14 cellular contexts compared by ENCODE assay signal in the genomic region with DNA sequence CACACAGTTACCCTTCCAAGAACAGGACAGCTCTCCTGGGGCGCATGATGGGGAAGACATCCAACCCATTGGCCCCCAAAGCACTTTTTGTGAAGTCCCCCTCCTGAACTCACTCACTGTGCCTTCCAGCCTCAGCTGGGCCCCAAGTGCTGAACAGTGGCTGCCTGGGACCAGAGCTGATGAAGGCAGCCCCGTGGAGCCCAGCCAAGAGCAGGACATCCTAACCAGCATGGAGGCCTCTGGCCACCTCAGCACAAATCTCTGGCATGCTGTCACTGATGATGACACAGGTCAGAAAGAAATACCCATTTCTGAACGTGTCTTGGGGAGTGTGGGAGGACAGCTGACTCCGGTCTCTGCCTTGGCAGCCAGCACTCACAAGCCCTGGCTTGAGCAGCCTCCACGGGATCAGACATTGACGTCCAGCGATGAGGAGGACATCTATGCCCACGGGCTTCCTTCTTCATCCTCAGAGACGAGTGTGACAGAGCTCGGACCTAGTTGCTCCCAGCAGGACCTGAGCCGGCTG.
DNase-seq lines count a peak whose midpoint lies in the region; ATAC-seq and TF ChIP-seq lines count a peak whose summit lies in the region.
"Had no signal": no experiment of that assay in that cellular context is flagged by ENCODE, and none has a peak within 500 bp of the region (broad histone marks: within the 10 kb centered on the region; RNA-seq: fewer than 3 reads in every experiment).

No MANE protein-coding gene starts in this region.

- H3K4me3 ChIP-seq in mammary epithelial cell (replicated peaks in 1 of 3; ENCODE audit: insufficient read depth in 1 of 3, low read depth in 2 of 3, low read length in 3 of 3) = no peak overlapping the region
- no peak overlapping the region for H3K4me3 ChIP-seq in right atrium auricular region

- CTCF ChIA-PET in mammary epithelial cell (lab: Charles Lee; ENCODE audit: low non-redundant PET) (no interaction called here), MCF 10A (lab: Yijun Ruan, JAX) (interaction anchor here (0.6 to 1.4 kb wide), 8 partner anchors 12 to 84 kb away, joined by 3 to 5 read pairs (median 3); no protein-coding TSS in a partner anchor)

- H3K27ac ChIP-seq in mammary epithelial cell (ENCODE audit: insufficient read depth, low read depth, low read length) (no peak overlapping the region), layer of hippocampus (ENCODE audit: low read depth, low read length) (peak overlapping the region; percentile 13), temporal lobe (ENCODE audit: low read depth, low read length) (peak overlapping the region; percentile 15), right atrium auricular region (no peak overlapping the region)
- H3K27ac ChIP-seq: 22Rv1 had no signal

- intact Hi-C loops in mammary epithelial cell (cut with micrococcal nuclease) = loop anchor here (10.0 kb wide), 1 partner anchor 160 kb away; a partner anchor contains a TSS
- intact Hi-C loops in MCF 10A (cut with micrococcal nuclease) = no loop called here

- 16% methylated on average over 11 of the region's 11 CpGs for WGBS in mammary epithelial cell (ENCODE audit: low coverage, missing lambda C conversion rate)

- H3K9me3 Mint-ChIP-seq in MCF 10A (ENCODE audit: unreplicated experiment) = no peaks in the 10 kb centered on the region
- H3K9me3 Mint-ChIP-seq: CD14-positive monocyte; CD8-positive, alpha-beta T cell; H9 had no signal

- dilution Hi-C loops in mammary epithelial cell (cut with HindIII; ENCODE audit: low sequenced_read_pairs) = no loop called here

- POLR2A ChIA-PET in MCF 10A (lab: Yijun Ruan, JAX) = no interaction called here

- H3K27me3 ChIP-seq in mammary epithelial cell (ENCODE audit: insufficient read depth, low read length) = no peaks in the 10 kb centered on the region
- H3K27me3 ChIP-seq in layer of hippocampus (ENCODE audit: control insufficient read depth, insufficient read depth, low read length) = no peaks in the 10 kb centered on the region
- H3K27me3 ChIP-seq in right atrium auricular region = no peaks in the 10 kb centered on the region

- peaks cover 6% of the 10 kb centered on the region for H3K4me1 Mint-ChIP-seq in MCF 10A (ENCODE audit: insufficient read depth, unreplicated experiment)

- no peaks in the 10 kb centered on the region for H3K27me3 Mint-ChIP-seq in MCF 10A (ENCODE audit: insufficient read depth, unreplicated experiment)

- in situ Hi-C loops in mammary epithelial cell (cut with MboI; ENCODE audit: low sequenced_read_pairs in 2 of 2) = loop anchor here in 1 of 2 donors (5.0 kb wide), 1 partner anchor 83 kb away; no protein-coding TSS in a partner anchor

- no peak overlapping the region for H3K9ac ChIP-seq in mammary epithelial cell (ENCODE audit: insufficient read depth, low read length)

- no peak overlapping the region for H3K27ac Mint-ChIP-seq in MCF 10A (ENCODE audit: low read depth, unreplicated experiment)
- H3K27ac Mint-ChIP-seq: CD8-positive, alpha-beta T cell had no signal

- H4K20me1 ChIP-seq in mammary epithelial cell (ENCODE audit: insufficient read depth, low read length) = no peaks in the 10 kb centered on the region

- H3K4me1 ChIP-seq in mammary epithelial cell (ENCODE audit: insufficient read depth, low read length) (peaks cover 26% of the 10 kb centered on the region), right atrium auricular region (no peaks in the 10 kb centered on the region)

- no peak for TF ChIP-seq CTCF in mammary epithelial cell (conservative IDR thresholded peaks at IDR 0.05 in 1 of 2, IDR thresholded peaks at IDR 0.05 in 1 of 2; ENCODE audit: extremely low read depth in 1 of 2, insufficient read depth in 1 of 2, low read depth in 1 of 2, low read length in 2 of 2)
- TF ChIP-seq CTCF in MCF 10A (IDR thresholded peaks at IDR 0.05; ENCODE audit: unreplicated experiment) = no peak
- TF ChIP-seq CTCF in right atrium auricular region (IDR thresholded peaks at IDR 0.05) = no peak

- ATAC-seq in GM19324 (IDR thresholded peaks at IDR 0.05; ENCODE audit: low FRiP score, unreplicated experiment) = no peak
- ATAC-seq: CD8-positive, alpha-beta T cell had no signal

- DNase-seq in mammary epithelial cell (peak; percentile 63), MCF 10A (ENCODE audit: unreplicated experiment) (no peak), right atrium auricular region (ENCODE audit: low spot score) (no peak), NOMO-1 (lab: John Stamatoyannopoulos, UW; ENCODE audit: unreplicated experiment in 2 of 2) (no peak)
- DNase-seq: CD8-positive, alpha-beta T cell; COR-L47; DMS153; GF-D8; H9 had no signal

- H3K79me2 ChIP-seq in mammary epithelial cell (ENCODE audit: insufficient read depth, low read length) = no peaks in the 10 kb centered on the region

- H3K9me3 ChIP-seq in mammary epithelial cell (replicated peaks; ENCODE audit: insufficient read depth, low read length) (no peaks in the 10 kb centered on the region), right atrium auricular region (no peaks in the 10 kb centered on the region)

- BruUV-seq in mammary epithelial cell (replicated peaks; lab: Mats Ljungman, UMichigan) = TSS peak; percentile 57
- no TSS peak for BruUV-seq in MCF 10A (replicated peaks; lab: Mats Ljungman, UMichigan)

- no peak overlapping the region for H3K4me3 Mint-ChIP-seq in MCF 10A (ENCODE audit: unreplicated experiment)
- H3K4me3 Mint-ChIP-seq: CD14-positive monocyte; CD8-positive, alpha-beta T cell; H9 had no signal

- peaks cover 36% of the 10 kb centered on the region for H3K36me3 Mint-ChIP-seq in MCF 10A (ENCODE audit: insufficient read depth, unreplicated experiment)

- peak overlapping the region; percentile 3 for H2AFZ ChIP-seq in mammary epithelial cell (ENCODE audit: low read depth, low read length)

- H3K4me2 ChIP-seq in mammary epithelial cell (ENCODE audit: insufficient read depth, low read depth, low read length) = no peak overlapping the region

- no peaks in the 10 kb centered on the region for H3K36me3 ChIP-seq in mammary epithelial cell (ENCODE audit: insufficient read depth, low read length)
- H3K36me3 ChIP-seq in right atrium auricular region = peaks cover 20% of the 10 kb centered on the region

Comparison
In these comparisons a context has a peak if more than half of its experiments do, and no peak if none do; other contexts are left out.
1. H3K27ac ChIP-seq: peak in layer of hippocampus (single experiment) and temporal lobe (single experiment); none in mammary epithelial cell (single experiment) and right atrium auricular region (0 of 2).